In genomic region chr3:152316318-152316717, GRCh38 we compare ENCODE assay signal across 9 cellular contexts. TPM values are rescaled to one million over a fixed set of nuclear protein-coding genes. Genes with fewer than 3 reads are reported as not detected.
DNase-seq lines count a peak whose midpoint lies in the region; ATAC-seq and TF ChIP-seq lines count a peak whose summit lies in the region.
"Had no signal": no experiment of that assay in that cellular context is flagged by ENCODE, and none has a peak within 500 bp of the region (broad histone marks: within the 10 kb centered on the region; RNA-seq: fewer than 3 reads in every experiment).

No MANE protein-coding gene starts in this region.

- peak; percentile 3 for ATAC-seq in CD4-positive, alpha-beta T cell (ENCODE audit: poor library complexity)

- no peak for TF ChIP-seq CTCF in CD4-positive, alpha-beta T cell (IDR thresholded peaks at IDR 0.05)
- TF ChIP-seq CTCF in coronary artery (IDR thresholded peaks at IDR 0.05): no peak
- no peak for TF ChIP-seq CTCF in sigmoid colon (IDR thresholded peaks at IDR 0.05)
- no peak for TF ChIP-seq CTCF in BE2C (IDR thresholded peaks at IDR 0.05; ENCODE audit: low read depth, low read length)

- in situ Hi-C loops in GM23248 (cut with MboI): no loop called here

- H3K4me3 ChIP-seq in GM23248 (no peak overlapping the region), coronary artery (no peak overlapping the region), sigmoid colon (no peak overlapping the region), BE2C (ENCODE audit: low read depth, low read length) (no peak overlapping the region)

- TF ChIP-seq POLR2A in sigmoid colon (IDR thresholded peaks at IDR 0.05): no peak

- peaks cover 44% of the 10 kb centered on the region for H3F3A ChIP-seq in GM23248 (ENCODE audit: insufficient read depth)

- CTCF ChIA-PET in CD4-positive, alpha-beta T cell (lab: Charles Lee): interaction anchor here (0.9 to 1.9 kb wide), 3 partner anchors 11 to 133 kb away, joined by 3 to 7 read pairs (median 3); no protein-coding TSS in a partner anchor

- DNase-seq in CD4-positive, alpha-beta T cell: no peak
- no peak for DNase-seq in GM23248
- no peak for DNase-seq in coronary artery (ENCODE audit: low spot score)
- no peak for DNase-seq in sigmoid colon
- no peak for DNase-seq in BE2C
- DNase-seq in activated CD8-positive, alpha-beta memory T cell treated with anti-CD3 and anti-CD28 coated beads for 24 hours: no peak
- DNase-seq in AML-193 (lab: John Stamatoyannopoulos, UW): no peak
- DNase-seq: NCI-H1092, SW 1271 had no signal

- no peak overlapping the region for H2AFZ ChIP-seq in GM23248

- TF ChIP-seq EP300 in sigmoid colon (IDR thresholded peaks at IDR 0.05): no peak

- peak overlapping the region; percentile 91 for H3K27ac Mint-ChIP-seq in CD4-positive, alpha-beta T cell

- H4K20me1 ChIP-seq in GM23248 (ENCODE audit: insufficient read depth): peaks cover 4% of the 10 kb centered on the region; the same call in 1 of the 2 replicates

- no peaks in the 10 kb centered on the region for H3K9me2 ChIP-seq in GM23248 (ENCODE audit: insufficient read depth)

- peaks cover 97% of the 10 kb centered on the region for H3K79me2 ChIP-seq in GM23248 (ENCODE audit: insufficient read depth)

- no peaks in the 10 kb centered on the region for H3K27me3 ChIP-seq in CD4-positive, alpha-beta T cell (ENCODE audit: control insufficient read depth, insufficient read depth, low read length)
- H3K27me3 ChIP-seq in GM23248 (replicated peaks; ENCODE audit: insufficient read depth) (no peaks in the 10 kb centered on the region), sigmoid colon (no peaks in the 10 kb centered on the region), BE2C (no peaks in the 10 kb centered on the region)

- H3K4me1 Mint-ChIP-seq in CD4-positive, alpha-beta T cell (ENCODE audit: low read depth): peaks cover 90% of the 10 kb centered on the region

- H3K27me3 Mint-ChIP-seq in CD4-positive, alpha-beta T cell: no peaks in the 10 kb centered on the region

- peaks cover 82% of the 10 kb centered on the region for H3K36me3 Mint-ChIP-seq in CD4-positive, alpha-beta T cell (ENCODE audit: low read depth)

- no peaks in the 10 kb centered on the region for H3K9me3 ChIP-seq in CD4-positive, alpha-beta T cell (ENCODE audit: control insufficient read depth, low read length)
- H3K9me3 ChIP-seq in GM23248 (ENCODE audit: low read depth) (no peaks in the 10 kb centered on the region), sigmoid colon (no peaks in the 10 kb centered on the region), BE2C (no peaks in the 10 kb centered on the region)

- H3K9ac ChIP-seq in GM23248: no peak overlapping the region

- no peak overlapping the region for H3K4me2 ChIP-seq in GM23248 (ENCODE audit: unreplicated experiment)

- intact Hi-C loops in CD4-positive, alpha-beta T cell (cut with DNase I, micrococcal nuclease): no loop called here
- intact Hi-C loops in sigmoid colon (cut with DNase I): no loop called here

- POLR2A ChIA-PET in CD4-positive, alpha-beta T cell (lab: Charles Lee): interaction anchor here (0.9 to 5.8 kb wide), 4 partner anchors 16 to 46 kb away, joined by 3 to 28 read pairs (median 10); partner anchors contain the start of gene MBNL1

- H3K4me3 Mint-ChIP-seq in CD4-positive, alpha-beta T cell: peak overlapping the region; percentile 81

- H3K36me3 ChIP-seq in GM23248 (ENCODE audit: low read depth) (0 out of 2 replicates have a peak, but pooled peaks cover 8% of the 10 kb centered on the region), sigmoid colon (no peaks in the 10 kb centered on the region), BE2C (no peaks in the 10 kb centered on the region)

- H3K4me1 ChIP-seq in GM23248 (ENCODE audit: insufficient read depth) (peaks cover 63% of the 10 kb centered on the region), sigmoid colon (peaks cover 0 to 90% (median 73%) of the 10 kb centered on the region in 4 donors), BE2C (peaks cover 8% of the 10 kb centered on the region)

- 94 to 96% methylated on average over 1 of the region's 1 CpG for WGBS in GM23248 (ENCODE audit: low coverage in 1 of 2, low lambda C conversion rate in 2 of 2, missing lambda C conversion rate in 2 of 2), 2 experiments
- 86 to 93% methylated on average over 1 of the region's 1 CpG for WGBS in sigmoid colon, 2 donors

- H3K27ac ChIP-seq in CD4-positive, alpha-beta T cell (ENCODE audit: low read depth, low read length): no peak overlapping the region
- 0 out of 2 replicates have a peak overlapping the region, but pooled peaks have one; percentile 1 for H3K27ac ChIP-seq in GM23248
- H3K27ac ChIP-seq in coronary artery: peak overlapping the region; percentile 38 to 58
- peak overlapping the region; percentile 58 to 78 (median 66) for H3K27ac ChIP-seq in sigmoid colon

- no peaks in the 10 kb centered on the region for H3K9me3 Mint-ChIP-seq in CD4-positive, alpha-beta T cell

RNA-seq across cellular contexts. Expression of gene MBNL1, which starts 47.6 kb away (rescaled TPM):
- total RNA-seq in CD4-positive, alpha-beta T cell: 100 to 1,000 TPM; 551 to 561 TPM
- total RNA-seq in GM23248 (2014; rRNA removed; shearing (Covaris generic)): 251 and 262 TPM in 2 replicates
- polyA plus RNA-seq in GM23248 (2016; fragmentation: Nextera tagmentation; extraction: Ambion mirVana): 81.7 and 89.5 TPM in 2 replicates
- 100 to 1,000 TPM; 602 to 898 (median 756) TPM for total RNA-seq in sigmoid colon
- 10 to 100 TPM; 60.5 to 74.7 (median 67.3) TPM for polyA plus RNA-seq in sigmoid colon
- 41.6 TPM for polyA plus RNA-seq in BE2C (2012; ENCODE audit: insufficient read depth, insufficient read length, low read depth)
